8 cellular contexts compared by ENCODE assay signal in genomic region chr11:108853864-108854263, GRCh38.
DNase-seq lines count a peak whose midpoint lies in the region; ATAC-seq, FAIRE-seq and TF ChIP-seq lines count a peak whose summit lies in the region.

No MANE protein-coding gene starts in this region.

- TF ChIP-seq RAD21 in GM12878 (IDR thresholded peaks at IDR 0.05; ENCODE audit: insufficient read depth, low read depth, low read length) = no peak

- POLR2A ChIA-PET in GM12878 (lab: Charles Lee) = interaction anchor here (0.6 to 1.2 kb wide), 4 partner anchors 9 to 120 kb away, joined by 3 to 4 read pairs (median 3); no protein-coding TSS in a partner anchor

- H3K27ac ChIP-seq in GM12878 (ENCODE audit: control insufficient read depth, insufficient read depth) = peak overlapping the region; percentile 80

- intact Hi-C loops in GM12878 (cut with micrococcal nuclease; ENCODE audit: unreplicated experiment) (no loop called here), sciatic nerve (cut with DNase I) (no loop called here)

- SMC1A ChIA-PET in GM12878 (lab: Charles Lee; ENCODE audit: uncharacterized antibody, unreplicated experiment) = interaction anchor here (0.7 to 4.0 kb wide), 23 partner anchors 9 to 838 kb away, joined by 3 to 22 read pairs (median 4); no protein-coding TSS in a partner anchor

- no peaks in the 10 kb centered on the region for H3K36me3 ChIP-seq in GM12878 (ENCODE audit: control insufficient read depth in 2 of 2, insufficient read depth in 2 of 2, low read length in 1 of 2)

- H3K4me1 ChIP-seq in GM12878 (ENCODE audit: control insufficient read depth, insufficient read depth, low read length) = peaks cover 13% of the 10 kb centered on the region

- no peak for FAIRE-seq in GM12878 (lab: Jason Lieb, UNC)

- peak overlapping the region; percentile 92 for H3K4me2 ChIP-seq in GM12878 (ENCODE audit: control insufficient read depth, insufficient read depth)

- no peaks in the 10 kb centered on the region for H3K9me3 Mint-ChIP-seq in activated naive CD4-positive, alpha-beta T cell treated with anti-CD3 and anti-CD28 coated beads, Interleukin-2, amount 50 U/mL, for 24 hours

- no peaks in the 10 kb centered on the region for H3K9me3 ChIP-seq in GM12878 (replicated peaks; ENCODE audit: control insufficient read depth, insufficient read depth, low read length)

- H2AFZ ChIP-seq in GM12878 (ENCODE audit: control insufficient read depth, low read depth, low read length) = peak overlapping the region; percentile 71

- H3K27me3 ChIP-seq in GM12878 (replicated peaks in 1 of 2; ENCODE audit: control insufficient read depth in 2 of 2, insufficient read depth in 2 of 2, low read length in 1 of 2) = no peaks in the 10 kb centered on the region

- peaks cover 2% of the 10 kb centered on the region for H3K79me2 ChIP-seq in GM12878 (ENCODE audit: control insufficient read depth, insufficient read depth, low read length)

- CTCF ChIA-PET in GM12878 (lab: Yijun Ruan, JAX) = interaction anchor here (0.6 to 4.6 kb wide), 10 partner anchors 13 to 840 kb away, joined by 3 to 25 read pairs (median 4); no protein-coding TSS in a partner anchor

- no peak for TF ChIP-seq EP300 in GM12878 (IDR thresholded peaks at IDR 0.05; ENCODE audit: borderline replicate concordance in 1 of 2, control insufficient read depth in 1 of 2, low read depth in 2 of 2, low read length in 2 of 2)

- TF ChIP-seq CTCF in GM12878 (IDR thresholded peaks at IDR 0.05 in 2 of 3, conservative IDR thresholded peaks at IDR 0.05 in 1 of 3; ENCODE audit: control insufficient read depth in 2 of 3, extremely low read depth in 1 of 3, insufficient read depth in 1 of 3, low read depth in 3 of 3, low read length in 3 of 3) = no peak

- RAD21 ChIA-PET in GM12878 (lab: Charles Lee; ENCODE audit: unreplicated experiment) = interaction anchor here (0.8 to 3.3 kb wide), 12 partner anchors 10 to 155 kb away, joined by 3 to 23 read pairs (median 4); no protein-coding TSS in a partner anchor

- H3K4me1 Mint-ChIP-seq in activated naive CD4-positive, alpha-beta T cell treated with anti-CD3 and anti-CD28 coated beads, Interleukin-2, amount 50 U/mL, for 24 hours = peaks cover 43% of the 10 kb centered on the region

- peak; percentile 43; the same call in 1 of the 2 replicates for TF ChIP-seq POLR2A in GM12878 (IDR thresholded peaks at IDR 0.05; ENCODE audit: low read depth, low read length)

- H3K27me3 Mint-ChIP-seq in activated naive CD4-positive, alpha-beta T cell treated with anti-CD3 and anti-CD28 coated beads, Interleukin-2, amount 50 U/mL, for 24 hours = no peaks in the 10 kb centered on the region

- H3K4me3 ChIP-seq in GM12878 = peak overlapping the region; percentile 61

- peaks cover 10% of the 10 kb centered on the region for H3K36me3 Mint-ChIP-seq in activated naive CD4-positive, alpha-beta T cell treated with anti-CD3 and anti-CD28 coated beads, Interleukin-2, amount 50 U/mL, for 24 hours

- WGBS in GM12878 (ENCODE audit: insufficient coverage, insufficient replicate concordance, low lambda C conversion rate, missing lambda C conversion rate) = 0% methylated on average over 1 of the region's 1 CpG

- H3K9ac ChIP-seq in GM12878 (ENCODE audit: control insufficient read depth, insufficient read depth, low read length) = peak overlapping the region; percentile 43; the same call in 1 of the 2 replicates

- DNase-seq in activated naive CD4-positive, alpha-beta T cell treated with anti-CD3 and anti-CD28 coated beads, Interleukin-2, amount 50 U/mL, for 16 hours = no peak
- no peak for DNase-seq in GM12878 (ENCODE audit: low read depth, low spot score)
- DNase-seq in myocyte (ENCODE audit: low read depth) = peak; percentile 55
- DNase-seq in 8988T = no peak
- DNase-seq in NCI-H1436 treated with DMSO at 0.1 percent for 48 hours (lab: John Stamatoyannopoulos, UW) = no peak
- no peak for DNase-seq in sciatic nerve (ENCODE audit: low spot score)

- ATAC-seq in HG03159 (IDR thresholded peaks at IDR 0.05; ENCODE audit: unreplicated experiment) (peak; percentile 58), GM12878 (peak; percentile 72), sciatic nerve (no peak)

- in situ Hi-C loops in GM12878 (cut with MboI) = no loop called here

- H4K20me1 ChIP-seq in GM12878 (ENCODE audit: control insufficient read depth, insufficient read depth) = no peaks in the 10 kb centered on the region

- H3K27ac Mint-ChIP-seq in activated naive CD4-positive, alpha-beta T cell treated with anti-CD3 and anti-CD28 coated beads, Interleukin-2, amount 50 U/mL, for 24 hours = peak overlapping the region; percentile 38

- H3K4me3 Mint-ChIP-seq in activated naive CD4-positive, alpha-beta T cell treated with anti-CD3 and anti-CD28 coated beads, Interleukin-2, amount 50 U/mL, for 24 hours = peak overlapping the region; percentile 87

- no TSS peak for BruUV-seq in GM12878 (replicated peaks; lab: Mats Ljungman, UMichigan)

TF ChIP-seq in GM12878, 131 proteins besides CTCF, POLR2A, EP300 and RAD21:
- no peak for TF ChIP-seq NR2C2 (IDR thresholded peaks at IDR 0.05; ENCODE audit: borderline replicate concordance, control insufficient read depth, insufficient read length, low read depth)
- no peak for TF ChIP-seq TCF3 (IDR thresholded peaks at IDR 0.05; ENCODE audit: borderline replicate concordance, insufficient read depth, low read depth, low read length)
- TF ChIP-seq IKZF1 (conservative IDR thresholded peaks at IDR 0.05) = 0 out of 2 replicates have a peak, but pooled peaks have one; percentile 20
- peak; percentile 68 for TF ChIP-seq PKNOX1 (IDR thresholded peaks at IDR 0.05)
- no peak for TF ChIP-seq GABPA (IDR thresholded peaks at IDR 0.05; ENCODE audit: low read depth)
TF ChIP-seq in GM12878: peak in this region for 2.
